8 cellular contexts compared by ENCODE assay signal in the genomic region with DNA sequence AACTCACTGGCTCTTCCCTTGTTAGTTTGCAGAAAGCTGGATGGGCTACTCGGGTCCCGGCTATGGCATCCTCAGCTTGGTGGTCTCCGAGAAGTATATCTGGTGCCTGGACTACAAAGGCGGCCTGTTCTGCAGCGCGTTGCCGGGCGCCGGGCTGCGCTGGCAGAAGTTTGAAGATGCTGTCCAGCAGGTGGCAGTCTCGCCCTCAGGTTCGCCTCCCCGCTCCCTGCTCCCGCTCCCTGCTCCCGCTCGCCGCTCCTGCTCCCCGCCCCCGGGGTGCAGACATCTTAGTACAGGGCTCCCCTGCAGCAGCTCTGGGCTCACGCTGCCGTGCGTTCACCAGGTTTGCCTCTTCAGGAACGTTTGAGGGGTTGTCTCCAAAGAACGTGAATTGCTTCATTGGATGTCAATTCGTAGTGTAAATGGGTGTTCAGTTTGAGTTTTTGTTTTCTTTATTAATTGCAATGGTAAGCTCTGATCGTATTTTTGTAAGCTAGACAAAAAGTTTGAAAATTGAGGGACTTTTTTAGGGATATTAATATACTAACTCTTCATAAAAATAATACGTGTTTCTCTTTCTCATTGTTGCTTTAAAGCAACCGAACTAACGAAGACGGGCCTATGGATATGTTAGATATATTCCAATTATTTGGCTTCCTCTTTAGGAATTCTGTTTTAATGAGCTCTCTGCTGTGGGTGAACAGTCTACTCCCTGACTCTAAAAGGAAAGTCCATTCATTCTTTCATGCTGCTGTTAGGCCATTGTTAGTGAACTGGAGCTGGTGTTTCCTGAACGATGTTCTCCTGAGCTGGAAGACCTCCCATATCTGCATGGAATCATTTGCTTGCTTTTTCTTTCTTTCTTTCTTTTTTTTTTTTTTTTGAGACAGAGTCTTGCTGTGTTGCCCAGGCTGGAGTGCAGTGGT.
DNase-seq lines count a peak whose midpoint lies in the region; ATAC-seq and TF ChIP-seq lines count a peak whose summit lies in the region.

No MANE protein-coding gene starts in this region.

- H3K9me3 ChIP-seq in neuron (ENCODE audit: low read length) (no peaks in the 10 kb centered on the region), stomach (no peaks in the 10 kb centered on the region)

- DNase-seq in DMS79 treated with DMSO at 0.1 percent for 48 hours (lab: John Stamatoyannopoulos, UW) (peak; percentile 95), Kasumi-1 (lab: John Stamatoyannopoulos, UW) (peak; percentile 71 to 80), RPMI8226 (peak; percentile 60), foreskin keratinocyte (peak; percentile 10 to 46), stomach (peak; percentile 89)
- peak; percentile 84 for DNase-seq in activated effector memory CD4-positive, alpha-beta T cell treated with anti-CD3 and anti-CD28 coated beads, Interleukin-2, amount 50 U/mL, for 16 hours

- no peak overlapping the region for H3K4me3 ChIP-seq in neuron (ENCODE audit: low read length)
- H3K4me3 ChIP-seq in stomach = peak overlapping the region; percentile 4 to 39 (median 16)

- H3K27me3 ChIP-seq in foreskin keratinocyte (no peaks in the 10 kb centered on the region), neuron (ENCODE audit: insufficient read depth, low read length) (no peaks in the 10 kb centered on the region), stomach (no peaks in the 10 kb centered on the region)

- peak; percentile 82 for TF ChIP-seq CTCF in foreskin keratinocyte (conservative IDR thresholded peaks at IDR 0.05)
- peak in 5 of 7 experiments; percentile 49 to 80 (median 71) for TF ChIP-seq CTCF in stomach (IDR thresholded peaks at IDR 0.05)

- H2AFZ ChIP-seq in neuron (ENCODE audit: low read depth, low read length) = peak overlapping the region; percentile 20

- no peak for TF ChIP-seq POLR2A in stomach (IDR thresholded peaks at IDR 0.05)

- H3K36me3 ChIP-seq in neuron (ENCODE audit: insufficient read depth, low read length) (peaks cover 47% of the 10 kb centered on the region), stomach (peaks cover 46 to 74% (median 66%) of the 10 kb centered on the region in 4 donors)

- intact Hi-C loops in stomach (cut with DNase I; ENCODE audit: low total_unique reads) = loop anchor here (5.0 kb wide), 1 partner anchor 79 kb away; no protein-coding TSS in a partner anchor

- WGBS in stomach, 5 donors = 14 to 22% (median 14%) methylated on average over 19 to 31 of the region's 31 CpGs

- ATAC-seq in foreskin keratinocyte (peak; percentile 91), GM21576 (IDR thresholded peaks at IDR 0.05; ENCODE audit: unreplicated experiment) (no peak)

- H3K4me1 ChIP-seq in foreskin keratinocyte (no peaks in the 10 kb centered on the region), neuron (ENCODE audit: insufficient read depth, low read length) (peaks cover 2% of the 10 kb centered on the region), stomach (peaks cover 4 to 11% (median 9%) of the 10 kb centered on the region in 4 donors)

- no peak overlapping the region for H3K27ac ChIP-seq in foreskin keratinocyte
- no peak overlapping the region for H3K27ac ChIP-seq in stomach

- no peak for TF ChIP-seq EP300 in stomach (IDR thresholded peaks at IDR 0.05)

Comparison
In these comparisons a context has a peak if more than half of its experiments do, and no peak if none do; other contexts are left out.
1. DNase-seq: peak in every context shown above with its lines; median percentile 95 in DMS79 treated with DMSO at 0.1 percent for 48 hours; 89 in stomach; 84 in activated effector memory CD4-positive, alpha-beta T cell treated with anti-CD3 and anti-CD28 coated beads, Interleukin-2, amount 50 U/mL, for 16 hours; 76 in Kasumi-1; 60 in RPMI8226; 28 in foreskin keratinocyte.